ENCODE assay signal across 21 cellular contexts in genomic region chr9:113137196-113138168, GRCh38. TPM values are rescaled to one million over a fixed set of nuclear protein-coding genes. Genes with fewer than 3 reads are reported as not detected.
DNase-seq lines count a peak whose midpoint lies in the region; ATAC-seq and TF ChIP-seq lines count a peak whose summit lies in the region.
"Had no signal": no experiment of that assay in that cellular context is flagged by ENCODE, and none has a peak within 500 bp of the region (broad histone marks: within the 10 kb centered on the region; RNA-seq: fewer than 3 reads in every experiment).

No MANE protein-coding gene starts in this region.

- TF ChIP-seq POLR2A in body of pancreas (IDR thresholded peaks at IDR 0.05) (no peak), right lobe of liver (IDR thresholded peaks at IDR 0.05) (no peak), stomach (IDR thresholded peaks at IDR 0.05) (no peak)

- H3K27ac ChIP-seq in body of pancreas, result no peak overlapping the region
- H3K27ac ChIP-seq in right lobe of liver, result no peak overlapping the region
- no peak overlapping the region for H3K27ac ChIP-seq in stomach
- H3K27ac ChIP-seq: HL-60, SJSA1 had no signal

- no peaks in the 10 kb centered on the region for H3K27me3 ChIP-seq in body of pancreas
- no peaks in the 10 kb centered on the region for H3K27me3 ChIP-seq in right lobe of liver
- H3K27me3 ChIP-seq in stomach, result peaks cover 0 to 5% (median 0%) of the 10 kb centered on the region in 3 donors
- H3K27me3 ChIP-seq: SJSA1 had no signal

- TF ChIP-seq CTCF in body of pancreas (IDR thresholded peaks at IDR 0.05) (no peak), right lobe of liver (IDR thresholded peaks at IDR 0.05) (no peak), stomach (IDR thresholded peaks at IDR 0.05) (no peak)

- H3K9me3 ChIP-seq in body of pancreas, result no peaks in the 10 kb centered on the region
- H3K9me3 ChIP-seq in right lobe of liver, result no peaks in the 10 kb centered on the region
- peaks cover 0 to 13% (median 0%) of the 10 kb centered on the region in 4 donors for H3K9me3 ChIP-seq in stomach
- H3K9me3 ChIP-seq: SJSA1 had no signal

- peaks cover 7% of the 10 kb centered on the region for H3K27me3 Mint-ChIP-seq in activated naive CD8-positive, alpha-beta T cell treated with anti-CD3 and anti-CD28 coated beads, Interleukin-2, amount 50 U/mL, for 24 hours

- DNase-seq in SIG-M5 treated with dmso at 0.1 percent for 504 hours (lab: John Stamatoyannopoulos, UW; ENCODE audit: unreplicated experiment), result peak; percentile 63
- DNase-seq in SIG-M5 (lab: John Stamatoyannopoulos, UW), result no peak
- peak; percentile 31 to 86 (median 53) for DNase-seq in body of pancreas
- DNase-seq in right lobe of liver, result peak; percentile 77 to 94 (median 90)
- peak; percentile 29 for DNase-seq in stomach
- no peak for DNase-seq in activated naive CD8-positive, alpha-beta T cell treated with anti-CD3 and anti-CD28 coated beads, Interleukin-2, amount 50 U/mL, for 24 hours
- no peak for DNase-seq in hippocampal formation (lab: John Stamatoyannopoulos, UW)
- DNase-seq: 8988T, DMS153, GDM1, H7, IMR-90, NCI-H1105, NCI-H2081, NCI-H2171 treated with DMSO at 0.1 percent for 48 hours, NCI-H510A treated with DMSO at 0.1 percent for 48 hours, NCI-H82, RPMI8226 had no signal

- intact Hi-C loops in body of pancreas (cut with DNase I) (no loop called here), right lobe of liver (cut with DNase I) (no loop called here), stomach (cut with DNase I; ENCODE audit: low total_unique reads) (no loop called here)

- no peak for TF ChIP-seq EP300 in stomach (IDR thresholded peaks at IDR 0.05)

- H3K4me3 Mint-ChIP-seq in activated naive CD8-positive, alpha-beta T cell treated with anti-CD3 and anti-CD28 coated beads, Interleukin-2, amount 50 U/mL, for 24 hours, result no peak overlapping the region

- H3K36me3 ChIP-seq in body of pancreas (replicated peaks in 1 of 2; ENCODE audit: insufficient read depth in 1 of 2, low read depth in 2 of 2) (no peaks in the 10 kb centered on the region), right lobe of liver (no peaks in the 10 kb centered on the region), stomach (no peaks in the 10 kb centered on the region)
- H3K36me3 ChIP-seq: SJSA1 had no signal

- ATAC-seq in body of pancreas, result peak; percentile 55
- ATAC-seq in right lobe of liver, result peak; percentile 99 to 100 (median 100)
- no peak for ATAC-seq in GM19351 (IDR thresholded peaks at IDR 0.05; ENCODE audit: unreplicated experiment)
- no peak for ATAC-seq in activated naive CD8-positive, alpha-beta T cell treated with anti-CD3 and anti-CD28 coated beads, Interleukin-2, amount 50 U/mL, for 24 hours

- 52 to 65% methylated on average over 9 of the region's 9 CpGs for WGBS in body of pancreas, 2 donors
- WGBS in right lobe of liver (ENCODE audit: insufficient coverage, low coverage, low lambda C conversion rate, missing lambda C conversion rate), result 58% methylated on average over 5 of the region's 9 CpGs
- 61 to 67% (median 67%) methylated on average over 9 of the region's 9 CpGs for WGBS in stomach, 5 donors

- H3K4me1 ChIP-seq in body of pancreas, result no peaks in the 10 kb centered on the region
- peaks cover 0 to 5% (median 2%) of the 10 kb centered on the region in 4 donors for H3K4me1 ChIP-seq in right lobe of liver
- H3K4me1 ChIP-seq in stomach, result no peaks in the 10 kb centered on the region
- H3K4me1 ChIP-seq: SJSA1 had no signal

- H3K27ac Mint-ChIP-seq in activated naive CD8-positive, alpha-beta T cell treated with anti-CD3 and anti-CD28 coated beads, Interleukin-2, amount 50 U/mL, for 24 hours, result no peak overlapping the region

- peaks cover 9% of the 10 kb centered on the region for H3K9me3 Mint-ChIP-seq in activated naive CD8-positive, alpha-beta T cell treated with anti-CD3 and anti-CD28 coated beads, Interleukin-2, amount 50 U/mL, for 24 hours

- H3K4me3 ChIP-seq in body of pancreas (no peak overlapping the region), right lobe of liver (no peak overlapping the region), stomach (no peak overlapping the region)
- H3K4me3 ChIP-seq: SJSA1 had no signal

- no peaks in the 10 kb centered on the region for H3K36me3 Mint-ChIP-seq in activated naive CD8-positive, alpha-beta T cell treated with anti-CD3 and anti-CD28 coated beads, Interleukin-2, amount 50 U/mL, for 24 hours (ENCODE audit: low read depth)

- no peaks in the 10 kb centered on the region for H3K4me1 Mint-ChIP-seq in activated naive CD8-positive, alpha-beta T cell treated with anti-CD3 and anti-CD28 coated beads, Interleukin-2, amount 50 U/mL, for 24 hours

RNA-seq across cellular contexts. Expression of gene SLC31A2, which starts 13.3 kb away (rescaled TPM):
- 10 to 100 TPM; 16.3 to 23.7 TPM for total RNA-seq in body of pancreas
- 10 to 100 TPM; 11.5 to 43.4 (median 25.0) TPM for total RNA-seq in right lobe of liver
- 10 to 100 TPM in 2 of 5 donors, 1 to 10 TPM in 3; 1.2 to 19.6 (median 7.7) TPM for total RNA-seq in stomach
- polyA plus RNA-seq in stomach, result 1 to 10 TPM; 3.7 to 8.0 (median 5.0) TPM

Comparison
In these comparisons a context has a peak if more than half of its experiments do, and no peak if none do; other contexts are left out.
1. DNase-seq: peak in SIG-M5 treated with dmso at 0.1 percent for 504 hours (single experiment), body of pancreas (4 of 4), right lobe of liver (3 of 3) and stomach (single experiment); none in SIG-M5 (single experiment), activated naive CD8-positive, alpha-beta T cell treated with anti-CD3 and anti-CD28 coated beads, Interleukin-2, amount 50 U/mL, for 24 hours (single experiment) and hippocampal formation (0 of 2).
2. ATAC-seq: peak in body of pancreas (single experiment) and right lobe of liver (4 of 4); none in GM19351 (single experiment) and activated naive CD8-positive, alpha-beta T cell treated with anti-CD3 and anti-CD28 coated beads, Interleukin-2, amount 50 U/mL, for 24 hours (single experiment).